20 cellular contexts compared by ENCODE assay signal in genomic region chr7:35261476-35262285, GRCh38. TPM values are rescaled to one million over a fixed set of nuclear protein-coding genes. Genes with fewer than 3 reads are reported as not detected.
A peak's percentile ranks its signal among the peaks of the same experiment; 100 is the strongest.
DNase-seq lines count a peak whose midpoint lies in the region; ATAC-seq and TF ChIP-seq lines count a peak whose summit lies in the region.
"Had no signal": no experiment of that assay in that cellular context is flagged by ENCODE, and none has a peak within 500 bp of the region (broad histone marks: within the 10 kb centered on the region; RNA-seq: fewer than 3 reads in every experiment).

No MANE protein-coding gene starts in this region.

- H3K9me3 Mint-ChIP-seq in nephron progenitor cell = no peaks in the 10 kb centered on the region
- H3K9me3 Mint-ChIP-seq: activated CD4-positive, alpha-beta memory T cell treated with anti-CD3 and anti-CD28 coated beads for 36 hours had no signal

- intact Hi-C loops in upper lobe of right lung (cut with DNase I) = no loop called here

- TF ChIP-seq CTCF in right atrium auricular region (IDR thresholded peaks at IDR 0.05) (peak in 1 of 2 donors; percentile 37), nephron progenitor cell (IDR thresholded peaks at IDR 0.05) (peak; percentile 17), upper lobe of right lung (IDR thresholded peaks at IDR 0.05) (no peak)

- H3K27me3 Mint-ChIP-seq in nephron progenitor cell (ENCODE audit: low read depth, poor library complexity) = peaks cover 95% of the 10 kb centered on the region

- ATAC-seq in upper lobe of right lung (peak; percentile 13), HG03378 (IDR thresholded peaks at IDR 0.05; ENCODE audit: unreplicated experiment) (no peak)
- ATAC-seq: activated T-cell treated with anti-CD3 and anti-CD28 coated beads, Interleukin-2, amount 50 U/mL, for 72 hours; GM12878; SK-N-SH treated with all-trans-retinoic acid at 6 μM for 48 hours had no signal

- peak overlapping the region; percentile 88 to 95 for H3K27ac ChIP-seq in right atrium auricular region
- H3K27ac ChIP-seq in upper lobe of right lung = no peak overlapping the region
- H3K27ac ChIP-seq: 22Rv1 had no signal

- H3K4me1 ChIP-seq in right atrium auricular region (peaks cover 0 to 38% of the 10 kb centered on the region in 2 donors), upper lobe of right lung (no peaks in the 10 kb centered on the region)

- peaks cover 10% of the 10 kb centered on the region for H3K4me1 Mint-ChIP-seq in nephron progenitor cell

- H3K27me3 ChIP-seq in right atrium auricular region (no peaks in the 10 kb centered on the region), upper lobe of right lung (peaks cover 79% of the 10 kb centered on the region)

- H3K4me3 ChIP-seq in right atrium auricular region (peak overlapping the region; percentile 16 to 41), upper lobe of right lung (no peak overlapping the region)
- H3K4me3 ChIP-seq: GM12878, lung had no signal

- H3K4me3 Mint-ChIP-seq in nephron progenitor cell = peak overlapping the region; percentile 66
- H3K4me3 Mint-ChIP-seq: activated CD4-positive, alpha-beta memory T cell treated with anti-CD3 and anti-CD28 coated beads for 36 hours; activated T-cell treated with anti-CD3 and anti-CD28 coated beads, Interleukin-2, amount 50 U/mL, for 72 hours had no signal

- no peak overlapping the region for H3K27ac Mint-ChIP-seq in nephron progenitor cell
- H3K27ac Mint-ChIP-seq: activated CD4-positive, alpha-beta memory T cell treated with anti-CD3 and anti-CD28 coated beads for 36 hours; activated T-cell treated with anti-CD3 and anti-CD28 coated beads, Interleukin-2, amount 50 U/mL, for 72 hours; CD14-positive monocyte had no signal

- H3K36me3 ChIP-seq in right atrium auricular region (no peaks in the 10 kb centered on the region), upper lobe of right lung (no peaks in the 10 kb centered on the region)

- H3K9me3 ChIP-seq in right atrium auricular region (no peaks in the 10 kb centered on the region), upper lobe of right lung (no peaks in the 10 kb centered on the region)

- DNase-seq in DMS53 (lab: John Stamatoyannopoulos, UW) = peak; percentile 17
- no peak for DNase-seq in DMS53 treated with DMSO at 0.1 percent for 48 hours (lab: John Stamatoyannopoulos, UW; ENCODE audit: unreplicated experiment)
- DNase-seq in right atrium auricular region (ENCODE audit: low spot score) = no peak
- peak; percentile 52 for DNase-seq in nephron progenitor cell
- DNase-seq in upper lobe of right lung = no peak
- no peak for DNase-seq in NCI-H2029 (lab: John Stamatoyannopoulos, UW)
- no peak for DNase-seq in hippocampal formation (lab: John Stamatoyannopoulos, UW)
- DNase-seq: activated CD4-positive, alpha-beta memory T cell treated with anti-CD3 and anti-CD28 coated beads for 36 hours; activated T-cell treated with anti-CD3 and anti-CD28 coated beads, Interleukin-2, amount 50 U/mL, for 72 hours; erythroblast; head of caudate nucleus; KBM-7; NCI-H1105; NCI-H345 had no signal

- no peaks in the 10 kb centered on the region for H3K36me3 Mint-ChIP-seq in nephron progenitor cell (ENCODE audit: low read depth)
- H3K36me3 Mint-ChIP-seq: activated CD4-positive, alpha-beta memory T cell treated with anti-CD3 and anti-CD28 coated beads for 36 hours had no signal

RNA-seq across cellular contexts. Expression of gene TBX20, which starts 7.8 kb away (rescaled TPM):
- 100 to 1,000 TPM; 132 to 140 TPM for total RNA-seq in right atrium auricular region
- total RNA-seq in upper lobe of right lung = not detected
- total RNA-seq: GM12878 had no signal

Comparison
In these comparisons a context has a peak if more than half of its experiments do, and no peak if none do; other contexts are left out.
1. DNase-seq: peak in DMS53 (single experiment) and nephron progenitor cell (single experiment); none in DMS53 treated with DMSO at 0.1 percent for 48 hours (single experiment), right atrium auricular region (single experiment), upper lobe of right lung (single experiment), NCI-H2029 (single experiment) and hippocampal formation (0 of 2).
2. RNA of gene TBX20, which starts 7.8 kb away (total RNA-seq): 132 to 140 TPM in right atrium auricular region; not detected in upper lobe of right lung (single experiment); every median in the first group is over 100 times any median in the second.